ENCODE assay signal across 11 cellular contexts in genomic region chr18:52716926-52717325, GRCh38.
A peak's percentile ranks its signal among the peaks of the same experiment; 100 is the strongest.
DNase-seq lines count a peak whose midpoint lies in the region; ATAC-seq and TF ChIP-seq lines count a peak whose summit lies in the region.
"Had no signal": no experiment of that assay in that cellular context is flagged by ENCODE, and none has a peak within 500 bp of the region (broad histone marks: within the 10 kb centered on the region; RNA-seq: fewer than 3 reads in every experiment).

No MANE protein-coding gene starts in this region.

- H3K4me3 ChIP-seq in esophagus muscularis mucosa (no peak overlapping the region), suprapubic skin (no peak overlapping the region)

- no peaks in the 10 kb centered on the region for H3K36me3 Mint-ChIP-seq in osteocyte (ENCODE audit: unreplicated experiment)

- H3K27me3 ChIP-seq in esophagus muscularis mucosa = no peaks in the 10 kb centered on the region
- H3K27me3 ChIP-seq in suprapubic skin = no peaks in the 10 kb centered on the region

- H3K4me3 Mint-ChIP-seq in osteocyte (ENCODE audit: unreplicated experiment) = no peak overlapping the region
- H3K4me3 Mint-ChIP-seq: dendritic cell treated with granulocyte-macrophage colony-stimulating factor and Interleukin-4, amounts not matched to agents 40 ng/mL and 50 ng/mL, for 4 days had no signal

- H3K4me1 ChIP-seq in esophagus muscularis mucosa = no peaks in the 10 kb centered on the region
- no peaks in the 10 kb centered on the region for H3K4me1 ChIP-seq in suprapubic skin

- TF ChIP-seq POLR2A in esophagus muscularis mucosa (IDR thresholded peaks at IDR 0.05; ENCODE audit: low read depth) (no peak), suprapubic skin (IDR thresholded peaks at IDR 0.05) (no peak)

- no peaks in the 10 kb centered on the region for H3K27me3 Mint-ChIP-seq in osteocyte (ENCODE audit: unreplicated experiment)
- H3K27me3 Mint-ChIP-seq: dendritic cell treated with granulocyte-macrophage colony-stimulating factor and Interleukin-4, amounts not matched to agents 40 ng/mL and 50 ng/mL, for 4 days had no signal

- H3K36me3 ChIP-seq in esophagus muscularis mucosa (no peaks in the 10 kb centered on the region), suprapubic skin (no peaks in the 10 kb centered on the region)

- no peak overlapping the region for H3K27ac ChIP-seq in esophagus muscularis mucosa (replicated peaks in 1 of 4)
- no peak overlapping the region for H3K27ac ChIP-seq in suprapubic skin

- WGBS in esophagus muscularis mucosa = 17% methylated on average over 3 of the region's 3 CpGs
- WGBS in suprapubic skin = 53% methylated on average over 3 of the region's 3 CpGs

- H3K9me3 ChIP-seq in esophagus muscularis mucosa (no peaks in the 10 kb centered on the region), suprapubic skin (no peaks in the 10 kb centered on the region)

- peaks cover 7% of the 10 kb centered on the region for H3K9me3 Mint-ChIP-seq in osteocyte (ENCODE audit: unreplicated experiment)
- H3K9me3 Mint-ChIP-seq: dendritic cell treated with granulocyte-macrophage colony-stimulating factor and Interleukin-4, amounts not matched to agents 40 ng/mL and 50 ng/mL, for 4 days had no signal

- peaks cover 2% of the 10 kb centered on the region for H3K4me1 Mint-ChIP-seq in osteocyte (ENCODE audit: unreplicated experiment)

- ATAC-seq in GM21381 (IDR thresholded peaks at IDR 0.05; ENCODE audit: unreplicated experiment) (no peak), GM18909 (IDR thresholded peaks at IDR 0.05; ENCODE audit: poor library complexity, unreplicated experiment) (no peak)

- intact Hi-C loops in esophagus muscularis mucosa (cut with DNase I) = loop anchor here (5.0 kb wide), 1 partner anchor 190 kb away; no protein-coding TSS in a partner anchor

- H3K27ac Mint-ChIP-seq in osteocyte (ENCODE audit: unreplicated experiment) = no peak overlapping the region
- H3K27ac Mint-ChIP-seq: dendritic cell treated with granulocyte-macrophage colony-stimulating factor and Interleukin-4, amounts not matched to agents 40 ng/mL and 50 ng/mL, for 4 days had no signal

- TF ChIP-seq CTCF in esophagus muscularis mucosa (IDR thresholded peaks at IDR 0.05) = peak in 2 of 3 experiments; percentile 13 to 39
- peak; percentile 16 for TF ChIP-seq CTCF in osteocyte (IDR thresholded peaks at IDR 0.05)
- TF ChIP-seq CTCF in suprapubic skin (IDR thresholded peaks at IDR 0.05) = no peak

- TF ChIP-seq EP300 in esophagus muscularis mucosa (IDR thresholded peaks at IDR 0.05) (no peak), suprapubic skin (IDR thresholded peaks at IDR 0.05) (no peak)

- DNase-seq in DMS114 treated with DMSO at 0.1 percent for 48 hours (lab: John Stamatoyannopoulos, UW; ENCODE audit: unreplicated experiment) (peak; percentile 39), NCI-H748 treated with DMSO at 0.1 percent for 48 hours (lab: John Stamatoyannopoulos, UW) (peak; percentile 9), esophagus muscularis mucosa (ENCODE audit: extremely low spot score) (no peak), osteocyte (ENCODE audit: extremely low spot score, unreplicated experiment) (no peak), NCI-H526 treated with DMSO at 0.1 percent for 48 hours (lab: John Stamatoyannopoulos, UW) (no peak), suprapubic skin (ENCODE audit: low spot score in 2 of 2) (no peak)
- DNase-seq: activated CD4-positive, alpha-beta T cell treated with anti-CD3 and anti-CD28 coated beads, Interleukin-2, amount 50 U/mL, for 4 hours; NCI-H1105 had no signal

Comparison
In these comparisons a context has a peak if more than half of its experiments do, and no peak if none do; other contexts are left out.
1. DNase-seq: peak in DMS114 treated with DMSO at 0.1 percent for 48 hours (single experiment) and NCI-H748 treated with DMSO at 0.1 percent for 48 hours (single experiment); none in esophagus muscularis mucosa (single experiment), osteocyte (single experiment), NCI-H526 treated with DMSO at 0.1 percent for 48 hours (single experiment) and suprapubic skin (0 of 2).
2. CTCF ChIP-seq: peak in esophagus muscularis mucosa (2 of 3) and osteocyte (single experiment); none in suprapubic skin (0 of 2).